26 cellular contexts compared by ENCODE assay signal in genomic region chr1:228772516-228773212, GRCh38.
"Had no signal": no experiment of that assay in that cellular context is flagged by ENCODE, and none has a peak within 500 bp of the region (broad histone marks: within the 10 kb centered on the region; RNA-seq: fewer than 3 reads in every experiment).

No MANE protein-coding gene starts in this region.

- DNase-seq: activated CD4-positive, alpha-beta memory T cell treated with anti-CD3 and anti-CD28 coated beads, Interleukin-2, amount 10 ng/mL, durations not matched to agents 7 days and 5 days; activated CD4-positive, alpha-beta T cell treated with anti-CD3 and anti-CD28 coated beads, Interleukin-2, amount 10 ng/mL, durations not matched to agents 24 days and 14 days; activated CD4-positive, CD25-positive, alpha-beta regulatory T cell treated with anti-CD3 and anti-CD28 coated beads, Interleukin-2, amount 50 U/mL, for 72 hours; activated CD8-positive, alpha-beta memory T cell treated with anti-CD3 and anti-CD28 coated beads, Interleukin-2, amount 50 U/mL, for 48 hours; activated gamma-delta T cell treated with Interleukin-2 at 50 U/mL for 16 hours; activated naive CD4-positive, alpha-beta T cell treated with anti-CD3 and anti-CD28 coated beads, Interleukin-2, amount 50 U/mL, for 16 hours; activated T-cell treated with anti-CD3 and anti-CD28 coated beads, Interleukin-2, amount 50 U/mL, for 24 hours; amniotic stem cell; caudate nucleus; foreskin keratinocyte; heart left ventricle; left lung; mesendoderm; mucosa of descending colon; nephron progenitor cell; occipital lobe; spleen; stimulated activated naive CD4-positive, alpha-beta T cell; T1000; tibial artery had no signal

- H3K27ac ChIP-seq: esophagus muscularis mucosa, foreskin keratinocyte, heart left ventricle, left lung, right atrium auricular region, spleen, suprapubic skin, tibial artery had no signal

- H3K4me1 ChIP-seq: esophagus muscularis mucosa, heart left ventricle, left lung, right atrium auricular region, spleen, tibial artery had no signal

- H3K27me3 Mint-ChIP-seq: activated T-cell treated with anti-CD3 and anti-CD28 coated beads, Interleukin-2, amount 50 U/mL, for 24 hours; activated T-helper 17 cell treated with anti-CD3 and anti-CD28 coated beads, Interleukin-2, amount 50 U/mL, for 72 hours had no signal

- H3K9me3 ChIP-seq: esophagus muscularis mucosa, heart left ventricle, left lung, mucosa of descending colon, right atrium auricular region, spleen, suprapubic skin, tibial artery had no signal

- H3K9me3 Mint-ChIP-seq: activated CD4-positive, alpha-beta memory T cell treated with anti-CD3 and anti-CD28 coated beads, Interleukin-2, amount 10 ng/mL, durations not matched to agents 7 days and 5 days; activated CD4-positive, alpha-beta T cell treated with anti-CD3 and anti-CD28 coated beads, Interleukin-2, amount 10 ng/mL, durations not matched to agents 24 days and 14 days; activated T-cell treated with anti-CD3 and anti-CD28 coated beads, Interleukin-2, amount 50 U/mL, for 24 hours; activated T-helper 17 cell treated with anti-CD3 and anti-CD28 coated beads, Interleukin-2, amount 50 U/mL, for 72 hours; nephron progenitor cell; T-helper 1 cell treated with Interleukin-12 subunit alpha and Interleukin-12 subunit beta and Interleukin-4 antibody, amounts not matched to agents 30 μg/mL and 1 μg/mL, for 36 hours had no signal

- H3K27ac Mint-ChIP-seq: activated CD4-positive, alpha-beta memory T cell treated with anti-CD3 and anti-CD28 coated beads, Interleukin-2, amount 10 ng/mL, durations not matched to agents 7 days and 5 days; activated CD4-positive, alpha-beta T cell treated with anti-CD3 and anti-CD28 coated beads, Interleukin-2, amount 10 ng/mL, durations not matched to agents 24 days and 14 days; activated T-cell treated with anti-CD3 and anti-CD28 coated beads, Interleukin-2, amount 50 U/mL, for 24 hours; activated T-helper 17 cell treated with anti-CD3 and anti-CD28 coated beads, Interleukin-2, amount 50 U/mL, for 72 hours; nephron progenitor cell; T-helper 1 cell treated with Interleukin-12 subunit alpha and Interleukin-12 subunit beta and Interleukin-4 antibody, amounts not matched to agents 30 μg/mL and 1 μg/mL, for 36 hours had no signal

- H3K4me3 ChIP-seq: esophagus muscularis mucosa, heart left ventricle, left lung, lung, mucosa of descending colon, right atrium auricular region, spleen, suprapubic skin, tibial artery had no signal

- H3K4me1 Mint-ChIP-seq: activated T-helper 17 cell treated with anti-CD3 and anti-CD28 coated beads, Interleukin-2, amount 50 U/mL, for 72 hours had no signal

- H3K36me3 ChIP-seq: esophagus muscularis mucosa, heart left ventricle, left lung, right atrium auricular region, spleen, suprapubic skin, tibial artery had no signal

- ATAC-seq: activated T-helper 17 cell treated with anti-CD3 and anti-CD28 coated beads, Interleukin-2, amount 50 U/mL, for 72 hours; foreskin keratinocyte; heart left ventricle; left lung; mucosa of descending colon had no signal

- H3K27me3 ChIP-seq: esophagus muscularis mucosa, left lung, right atrium auricular region, spleen, tibial artery had no signal

- H3K4me3 Mint-ChIP-seq: activated CD4-positive, alpha-beta memory T cell treated with anti-CD3 and anti-CD28 coated beads, Interleukin-2, amount 10 ng/mL, durations not matched to agents 7 days and 5 days; activated CD4-positive, alpha-beta T cell treated with anti-CD3 and anti-CD28 coated beads, Interleukin-2, amount 10 ng/mL, durations not matched to agents 24 days and 14 days; activated T-cell treated with anti-CD3 and anti-CD28 coated beads, Interleukin-2, amount 50 U/mL, for 24 hours; activated T-helper 17 cell treated with anti-CD3 and anti-CD28 coated beads, Interleukin-2, amount 50 U/mL, for 72 hours; nephron progenitor cell; T-helper 1 cell treated with Interleukin-12 subunit alpha and Interleukin-12 subunit beta and Interleukin-4 antibody, amounts not matched to agents 30 μg/mL and 1 μg/mL, for 36 hours had no signal
